ENCODE assay signal across 10 cellular contexts in the genomic region with DNA sequence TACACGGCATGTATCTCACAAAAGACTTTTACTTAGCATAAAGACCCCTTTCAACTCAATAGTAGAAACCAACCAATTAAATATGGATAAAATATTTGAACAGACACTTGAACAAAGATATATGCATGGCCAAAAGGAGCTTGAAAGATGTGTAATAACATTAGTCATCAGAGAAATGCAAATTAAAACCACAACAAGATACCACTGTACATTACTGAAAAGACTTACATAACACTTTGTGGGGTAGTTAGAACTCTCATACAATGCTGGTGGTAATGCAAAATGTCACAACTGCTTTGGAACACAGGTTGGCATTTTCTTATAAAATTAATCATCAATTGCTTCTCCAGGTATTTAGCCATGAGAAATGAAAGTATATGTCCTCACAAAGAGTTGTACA.
DNase-seq lines count a peak whose midpoint lies in the region; ATAC-seq and TF ChIP-seq lines count a peak whose summit lies in the region.
"Had no signal": no experiment of that assay in that cellular context is flagged by ENCODE, and none has a peak within 500 bp of the region (broad histone marks: within the 10 kb centered on the region; RNA-seq: fewer than 3 reads in every experiment).

No MANE protein-coding gene starts in this region.

- H3K27ac ChIP-seq in SK-N-SH (ENCODE audit: low read depth in 2 of 2, low read length in 1 of 2) = no peak overlapping the region
- no peak overlapping the region for H3K27ac ChIP-seq in transverse colon
- H3K27ac ChIP-seq: 22Rv1, SJSA1 had no signal

- DNase-seq in NOMO-1 (lab: John Stamatoyannopoulos, UW; ENCODE audit: unreplicated experiment in 2 of 2) (peak; percentile 12 to 62), NOMO-1 treated with dmso at 0.1 percent for 144 hours (lab: John Stamatoyannopoulos, UW; ENCODE audit: unreplicated experiment) (no peak), SK-N-SH (no peak), retinal pigment epithelial cell (ENCODE audit: low read depth) (peak; percentile 6), 8988T (no peak), transverse colon (no peak), DMS79 (lab: John Stamatoyannopoulos, UW) (no peak)

- CTCF ChIA-PET in SK-N-SH (lab: Yijun Ruan, JAX) = interaction anchor here (0.6 to 1.0 kb wide), 2 partner anchors 10 to 667 kb away, joined by 3 read pairs; no protein-coding TSS in a partner anchor

- H3K9me3 ChIP-seq in SK-N-SH (no peaks in the 10 kb centered on the region), transverse colon (no peaks in the 10 kb centered on the region)
- H3K9me3 ChIP-seq: SJSA1 had no signal

- H3K36me3 ChIP-seq in SK-N-SH (replicated peaks in 1 of 2; ENCODE audit: control insufficient read depth in 1 of 2, insufficient read depth in 2 of 2, low read length in 1 of 2) (peaks cover 6 to 31% of the 10 kb centered on the region in 2 experiments), transverse colon (peaks cover 0 to 4% (median 0%) of the 10 kb centered on the region in 4 donors)
- H3K36me3 ChIP-seq: SJSA1 had no signal

- no peak overlapping the region for H2AFZ ChIP-seq in SK-N-SH (ENCODE audit: low read depth)

- no peaks in the 10 kb centered on the region for H3K79me2 ChIP-seq in SK-N-SH (ENCODE audit: insufficient read depth)

- peaks cover 16% of the 10 kb centered on the region for H3F3A ChIP-seq in SK-N-SH (replicated peaks; ENCODE audit: insufficient read depth)

- in situ Hi-C loops in transverse colon (cut with MboI; ENCODE audit: low pct_ligation_motif_present in 1 of 4, low pct_unique_long_range_greater_than_20kb in 1 of 4, low sequenced_read_pairs in 3 of 4) = no loop called here

- H3K9ac ChIP-seq in SK-N-SH = no peak overlapping the region

- TF ChIP-seq EP300 in SK-N-SH (IDR thresholded peaks at IDR 0.05; ENCODE audit: borderline replicate concordance in 1 of 2, low read depth in 1 of 2, low read length in 1 of 2) = no peak
- no peak for TF ChIP-seq EP300 in transverse colon (IDR thresholded peaks at IDR 0.05; ENCODE audit: low read depth)

- H4K20me1 ChIP-seq in SK-N-SH (ENCODE audit: insufficient read depth) = no peaks in the 10 kb centered on the region

- 94% methylated on average over 1 of the region's 1 CpG for WGBS in SK-N-SH (ENCODE audit: low lambda C conversion rate)
- 93 to 95% methylated on average over 1 of the region's 1 CpG for WGBS in transverse colon (ENCODE audit: low coverage in 1 of 2), 2 donors

- ATAC-seq in HG03039 (IDR thresholded peaks at IDR 0.05; ENCODE audit: unreplicated experiment) = peak; percentile 80

- H3K4me2 ChIP-seq in SK-N-SH = 0 out of 2 replicates have a peak overlapping the region, but pooled peaks have one; percentile 2

- TF ChIP-seq POLR2A in transverse colon (IDR thresholded peaks at IDR 0.05) = no peak

- H3K9me2 ChIP-seq in SK-N-SH = no peaks in the 10 kb centered on the region

- POLR2A ChIA-PET in SK-N-SH (lab: Yijun Ruan, JAX) = no interaction called here

- H3K4me3 ChIP-seq in SK-N-SH (ENCODE audit: low read depth in 2 of 2, low read length in 1 of 2) (no peak overlapping the region), retinal pigment epithelial cell (ENCODE audit: low read length) (no peak overlapping the region), transverse colon (no peak overlapping the region)
- H3K4me3 ChIP-seq: SJSA1 had no signal

- no peak for TF ChIP-seq CTCF in SK-N-SH (IDR thresholded peaks at IDR 0.05)
- TF ChIP-seq CTCF in retinal pigment epithelial cell (conservative IDR thresholded peaks at IDR 0.05; ENCODE audit: low read depth, low read length) = no peak
- no peak for TF ChIP-seq CTCF in transverse colon (IDR thresholded peaks at IDR 0.05)

- H3K27me3 ChIP-seq in SK-N-SH (ENCODE audit: insufficient read depth) = no peaks in the 10 kb centered on the region
- H3K27me3 ChIP-seq in transverse colon = no peaks in the 10 kb centered on the region
- H3K27me3 ChIP-seq: SJSA1 had no signal

- intact Hi-C loops in transverse colon (cut with DNase I; ENCODE audit: low total_unique reads) = no loop called here

- no peak for TF ChIP-seq RAD21 in SK-N-SH (IDR thresholded peaks at IDR 0.05; ENCODE audit: low read length)

- H3K4me1 ChIP-seq in SK-N-SH (ENCODE audit: control insufficient read depth in 1 of 2, insufficient read depth in 2 of 2, low read depth in 1 of 2, low read length in 1 of 2) (peaks cover 0 to 9% of the 10 kb centered on the region in 2 experiments; a peak in 1 of 4 replicates), transverse colon (no peaks in the 10 kb centered on the region)
- H3K4me1 ChIP-seq: SJSA1 had no signal

TF ChIP-seq in SK-N-SH, 30 proteins besides CTCF, POLR2A, EP300 and RAD21:
- TF ChIP-seq POLR2AphosphoS5 (IDR thresholded peaks at IDR 0.05; ENCODE audit: low read depth, low read length) (no peak), JUND (IDR thresholded peaks at IDR 0.05) (0 out of 2 replicates have a peak, but pooled peaks have one; percentile 9), FOSL2 (IDR thresholded peaks at IDR 0.05; ENCODE audit: borderline replicate concordance, low read depth) (peak; percentile 47; the same call in 1 of the 2 replicates), MEF2A (IDR thresholded peaks at IDR 0.05; ENCODE audit: borderline replicate concordance, low read depth) (no peak), PBX3 (IDR thresholded peaks at IDR 0.05) (0 out of 2 replicates have a peak, but pooled peaks have one; percentile 3), CHD2 (IDR thresholded peaks at IDR 0.05; ENCODE audit: low read length, partially characterized antibody) (no peak), TAF1 (IDR thresholded peaks at IDR 0.05; ENCODE audit: borderline replicate concordance, low read depth, low read length) (no peak), GATA2 (CRISPR knock-in tag; IDR thresholded peaks at IDR 0.05) (no peak), RXRA (IDR thresholded peaks at IDR 0.05; ENCODE audit: borderline replicate concordance, low read depth) (no peak)
- TF ChIP-seq, protein P1, sequence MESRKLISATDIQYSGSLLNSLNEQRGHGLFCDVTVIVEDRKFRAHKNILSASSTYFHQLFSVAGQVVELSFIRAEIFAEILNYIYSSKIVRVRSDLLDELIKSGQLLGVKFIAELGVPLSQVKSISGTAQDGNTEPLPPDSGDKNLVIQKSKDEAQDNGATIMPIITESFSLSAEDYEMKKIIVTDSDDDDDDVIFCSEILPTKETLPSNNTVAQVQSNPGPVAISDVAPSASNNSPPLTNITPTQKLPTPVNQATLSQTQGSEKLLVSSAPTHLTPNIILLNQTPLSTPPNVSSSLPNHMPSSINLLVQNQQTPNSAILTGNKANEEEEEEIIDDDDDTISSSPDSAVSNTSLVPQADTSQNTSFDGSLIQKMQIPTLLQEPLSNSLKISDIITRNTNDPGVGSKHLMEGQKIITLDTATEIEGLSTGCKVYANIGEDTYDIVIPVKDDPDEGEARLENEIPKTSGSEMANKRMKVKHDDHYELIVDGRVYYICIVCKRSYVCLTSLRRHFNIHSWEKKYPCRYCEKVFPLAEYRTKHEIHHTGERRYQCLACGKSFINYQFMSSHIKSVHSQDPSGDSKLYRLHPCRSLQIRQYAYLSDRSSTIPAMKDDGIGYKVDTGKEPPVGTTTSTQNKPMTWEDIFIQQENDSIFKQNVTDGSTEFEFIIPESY (IDR thresholded peaks at IDR 0.05; ENCODE audit: borderline replicate concordance, low read depth) = no peak
TF ChIP-seq in SK-N-SH: peak in this region for 3.

Comparison
In these comparisons a context has a peak if more than half of its experiments do, and no peak if none do; other contexts are left out.
1. DNase-seq: peak in NOMO-1 (2 of 2) and retinal pigment epithelial cell (single experiment); none in NOMO-1 treated with dmso at 0.1 percent for 144 hours (single experiment), SK-N-SH (single experiment), 8988T (single experiment), transverse colon (single experiment) and DMS79 (single experiment).